8 cellular contexts compared by ENCODE assay signal in the genomic region with DNA sequence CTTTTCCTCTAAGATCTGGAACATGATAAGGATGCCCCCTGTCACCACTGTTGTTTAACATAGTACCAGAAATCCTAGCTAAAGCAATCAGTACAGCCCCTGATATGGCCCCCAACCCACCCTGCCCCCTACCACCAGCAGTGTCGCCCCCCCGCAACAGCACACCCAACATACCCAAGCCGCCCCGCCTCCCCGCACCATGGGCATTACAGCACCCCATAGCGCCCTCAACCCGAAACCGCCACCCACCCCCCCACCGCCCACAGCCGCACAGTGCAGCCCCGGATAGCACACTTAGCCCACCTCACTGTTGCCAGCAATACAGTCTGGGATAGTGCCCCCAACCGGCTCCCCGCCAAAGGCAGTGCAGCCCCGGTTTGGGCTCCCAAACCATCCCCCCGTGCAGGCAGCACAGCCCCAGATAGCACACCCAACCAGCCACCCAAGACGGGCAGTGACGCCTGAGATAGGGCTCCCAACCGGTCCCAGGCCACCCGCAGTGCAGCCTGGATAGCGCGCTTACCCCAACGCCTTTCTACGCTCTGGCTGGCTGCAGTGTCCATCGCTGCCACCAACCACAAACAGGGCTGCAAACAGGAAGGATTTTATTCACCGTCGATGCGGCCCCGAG. TPM values are rescaled to one million over a fixed set of nuclear protein-coding genes. Genes with fewer than 3 reads are reported as not detected.
A peak's percentile ranks its signal among the peaks of the same experiment; 100 is the strongest.
DNase-seq lines count a peak whose midpoint lies in the region; ATAC-seq and TF ChIP-seq lines count a peak whose summit lies in the region.
"Not testable (repeated sequence)": the region's sequence is repeated elsewhere in the genome, so short reads cannot be mapped to it uniquely, and the experiment has no call there.

No MANE protein-coding gene starts in this region.

- H3K4me3 ChIP-seq in HCT116 (replicated peaks in 1 of 2; ENCODE audit: low read depth in 1 of 2, low read length in 2 of 2) (peak overlapping the region; percentile 61 to 71), PC-9 (peak overlapping the region; percentile 71), dorsolateral prefrontal cortex (peak overlapping the region; percentile 41 to 96 (median 83)), iPS DF 6.9 (ENCODE audit: low read length) (peak overlapping the region; percentile 77; the same call in 1 of the 2 replicates)

- not testable (repeated sequence) for TF ChIP-seq RAD21 in HCT116 (IDR thresholded peaks at IDR 0.05; ENCODE audit: low read depth)

- H4K20me1 ChIP-seq in HCT116 (ENCODE audit: insufficient read depth); PC-9 (ENCODE audit: insufficient read depth): not testable (repeated sequence)

- peak overlapping the region; percentile 85 to 87 for H3K4me3 Mint-ChIP-seq in CD14-positive monocyte
- peak overlapping the region; percentile 93 to 94 for H3K4me3 Mint-ChIP-seq in activated T-cell treated with anti-CD3 and anti-CD28 coated beads, Interleukin-2, amount 50 U/mL, for 72 hours
- peak overlapping the region; percentile 89 to 95 (median 94) for H3K4me3 Mint-ChIP-seq in naive B cell
- H3K4me3 Mint-ChIP-seq in stimulated activated naive CD8-positive, alpha-beta T cell treated with anti-CD3 and anti-CD28 coated beads, Interleukin-15, Interleukin-2, amounts not matched to agents 100 ng/mL and 50 ng/mL, for 24 hours: peak overlapping the region; percentile 86

- intact Hi-C loops in CD14-positive monocyte (cut with micrococcal nuclease); HCT116 (cut with micrococcal nuclease); PC-9 (cut with micrococcal nuclease; ENCODE audit: unreplicated experiment); dorsolateral prefrontal cortex (cut with DNase I): not testable (repeated sequence)

- not testable (repeated sequence) for H2AFZ ChIP-seq in HCT116 (ENCODE audit: low read depth, low read length, poor library complexity, severe bottlenecking)
- H2AFZ ChIP-seq in PC-9: peak overlapping the region; percentile 85

- H3K9me2 ChIP-seq in HCT116 (ENCODE audit: insufficient read depth); PC-9 (ENCODE audit: insufficient read depth): not testable (repeated sequence)

- H3K4me1 Mint-ChIP-seq in CD14-positive monocyte (peaks cover 22% of the 10 kb centered on the region), naive B cell (peaks cover 18 to 52% (median 43%) of the 10 kb centered on the region in 3 donors)
- peaks cover 29% of the 10 kb centered on the region for H3K4me1 Mint-ChIP-seq in activated T-cell treated with anti-CD3 and anti-CD28 coated beads, Interleukin-2, amount 50 U/mL, for 72 hours (ENCODE audit: low read depth)
- peaks cover 40% of the 10 kb centered on the region for H3K4me1 Mint-ChIP-seq in stimulated activated naive CD8-positive, alpha-beta T cell treated with anti-CD3 and anti-CD28 coated beads, Interleukin-15, Interleukin-2, amounts not matched to agents 100 ng/mL and 50 ng/mL, for 24 hours (ENCODE audit: low read depth)

- ATAC-seq in HCT116 (peak; percentile 33; the same call in 1 of the 2 replicates), naive B cell (ENCODE audit: low read depth in 2 of 2) (peak; percentile 23 to 29)
- ATAC-seq in activated T-cell treated with anti-CD3 and anti-CD28 coated beads, Interleukin-2, amount 50 U/mL, for 72 hours (replicated peaks in 1 of 2): peak; percentile 12 to 43

- H3K36me3 Mint-ChIP-seq in CD14-positive monocyte: peaks cover 12 to 19% of the 10 kb centered on the region in 2 donors
- not testable (repeated sequence) for H3K36me3 Mint-ChIP-seq in activated T-cell treated with anti-CD3 and anti-CD28 coated beads, Interleukin-2, amount 50 U/mL, for 72 hours (ENCODE audit: insufficient read depth in 2 of 2); naive B cell
- H3K36me3 Mint-ChIP-seq in stimulated activated naive CD8-positive, alpha-beta T cell treated with anti-CD3 and anti-CD28 coated beads, Interleukin-15, Interleukin-2, amounts not matched to agents 100 ng/mL and 50 ng/mL, for 24 hours (ENCODE audit: low read depth): peaks cover 15% of the 10 kb centered on the region

- TF ChIP-seq POLR2A in HCT116 (IDR thresholded peaks at IDR 0.05; ENCODE audit: borderline replicate concordance, extremely low read depth, insufficient read depth, insufficient read length): not testable (repeated sequence)

- no CpG with 5 or more reads among the region's 28 CpGs for WGBS in iPS DF 6.9 (ENCODE audit: insufficient coverage, insufficient read length)

- H3K9me3 Mint-ChIP-seq in CD14-positive monocyte; activated T-cell treated with anti-CD3 and anti-CD28 coated beads, Interleukin-2, amount 50 U/mL, for 72 hours; naive B cell; stimulated activated naive CD8-positive, alpha-beta T cell treated with anti-CD3 and anti-CD28 coated beads, Interleukin-15, Interleukin-2, amounts not matched to agents 100 ng/mL and 50 ng/mL, for 24 hours: not testable (repeated sequence)

- not testable (repeated sequence) for H3K4me1 ChIP-seq in HCT116 (ENCODE audit: control insufficient read depth in 1 of 2, insufficient read depth in 2 of 2, low read length in 2 of 2); PC-9 (replicated peaks; ENCODE audit: insufficient read depth); iPS DF 6.9 (ENCODE audit: control insufficient read depth, insufficient read depth, low read length)

- RAD21 ChIA-PET in HCT116 (lab: Charles Lee; ENCODE audit: low non-redundant PET in 1 of 2, low total read pairs in 2 of 2, uncharacterized antibody in 2 of 2, unreplicated experiment in 2 of 2): not testable (repeated sequence)

- peaks cover 33% of the 10 kb centered on the region for H3K79me2 ChIP-seq in HCT116 (ENCODE audit: insufficient read depth, low read length)
- H3K79me2 ChIP-seq in PC-9 (ENCODE audit: low read depth): peaks cover 20% of the 10 kb centered on the region; the same call in 1 of the 2 replicates

- CTCF ChIA-PET in HCT116 (lab: Charles Lee): interaction anchor here (1.0 kb wide), 1 partner anchor 62 kb away, joined by 3 read pairs; no protein-coding TSS in a partner anchor
- CTCF ChIA-PET in PC-9 (lab: Charles Lee): not testable (repeated sequence)

- peak overlapping the region; percentile 11 to 85 (median 77) for H3K27ac Mint-ChIP-seq in CD14-positive monocyte
- H3K27ac Mint-ChIP-seq in activated T-cell treated with anti-CD3 and anti-CD28 coated beads, Interleukin-2, amount 50 U/mL, for 72 hours: peak overlapping the region; percentile 92
- peak overlapping the region; percentile 20 to 85 (median 65) for H3K27ac Mint-ChIP-seq in naive B cell
- peak overlapping the region; percentile 72 for H3K27ac Mint-ChIP-seq in stimulated activated naive CD8-positive, alpha-beta T cell treated with anti-CD3 and anti-CD28 coated beads, Interleukin-15, Interleukin-2, amounts not matched to agents 100 ng/mL and 50 ng/mL, for 24 hours

- not testable (repeated sequence) for H3K27me3 Mint-ChIP-seq in CD14-positive monocyte (ENCODE audit: low read depth in 3 of 3); activated T-cell treated with anti-CD3 and anti-CD28 coated beads, Interleukin-2, amount 50 U/mL, for 72 hours (ENCODE audit: low read depth); naive B cell; stimulated activated naive CD8-positive, alpha-beta T cell treated with anti-CD3 and anti-CD28 coated beads, Interleukin-15, Interleukin-2, amounts not matched to agents 100 ng/mL and 50 ng/mL, for 24 hours

- POLR2A ChIA-PET in HCT116 (lab: Charles Lee); PC-9 (lab: Charles Lee; ENCODE audit: unreplicated experiment): not testable (repeated sequence)

- H3K27ac ChIP-seq in HCT116 (ENCODE audit: low read depth, low read length) (peak overlapping the region; percentile 68), dorsolateral prefrontal cortex (peak overlapping the region in 34 of 59 donors; percentile 21 to 90 (median 74))
- not testable (repeated sequence) for H3K27ac ChIP-seq in PC-9; iPS DF 6.9 (ENCODE audit: low read length)

- H3K27me3 ChIP-seq in HCT116 (ENCODE audit: insufficient read depth, low read length); PC-9 (ENCODE audit: insufficient read depth, low read depth); dorsolateral prefrontal cortex; iPS DF 6.9 (ENCODE audit: control insufficient read depth, insufficient read depth, low read length): not testable (repeated sequence)

- H3K9ac ChIP-seq in HCT116 (ENCODE audit: low read length): peak overlapping the region; percentile 71

- H3K36me3 ChIP-seq in HCT116 (ENCODE audit: control insufficient read depth in 1 of 2, insufficient read depth in 2 of 2, low read length in 2 of 2); PC-9 (ENCODE audit: low read depth); iPS DF 6.9 (ENCODE audit: control insufficient read depth, insufficient read depth, low read length): not testable (repeated sequence)

- not testable (repeated sequence) for H3K9me3 ChIP-seq in HCT116 (ENCODE audit: control insufficient read depth in 1 of 2, insufficient read depth in 1 of 2, low read depth in 1 of 2, low read length in 2 of 2); PC-9 (ENCODE audit: insufficient read depth, low read depth); iPS DF 6.9 (ENCODE audit: control insufficient read depth, insufficient read depth, low read length)

- DNase-seq in CD14-positive monocyte (ENCODE audit: low spot score); HCT116 (ENCODE audit: low read depth, low spot score); PC-9; iPS DF 6.9 (ENCODE audit: low read depth, low spot score): not testable (repeated sequence)
- peak in 1 of 2 donors; percentile 22 for DNase-seq in activated T-cell treated with anti-CD3 and anti-CD28 coated beads, Interleukin-2, amount 50 U/mL, for 72 hours
- DNase-seq in dorsolateral prefrontal cortex: peak in 1 of 10 donors; percentile 5
- peak; percentile 9 for DNase-seq in naive B cell

- not testable (repeated sequence) for H3F3A ChIP-seq in PC-9 (ENCODE audit: insufficient read depth, low read depth)

- H3K4me2 ChIP-seq in HCT116 (ENCODE audit: low read length) (peak overlapping the region; percentile 71), PC-9 (peak overlapping the region; percentile 68)

- not testable (repeated sequence) for BruUV-seq in HCT116 (replicated peaks; lab: Mats Ljungman, UMichigan); PC-9 (replicated peaks; lab: Mats Ljungman, UMichigan)

- TF ChIP-seq CTCF in CD14-positive monocyte (IDR thresholded peaks at IDR 0.05); HCT116 (IDR thresholded peaks at IDR 0.05 in 2 of 3, conservative IDR thresholded peaks at IDR 0.05 in 1 of 3; ENCODE audit: borderline replicate concordance in 1 of 3, insufficient read depth in 1 of 3, low read depth in 2 of 3, low read length in 2 of 3); PC-9 (conservative IDR thresholded peaks at IDR 0.05); dorsolateral prefrontal cortex (IDR thresholded peaks at IDR 0.05 in 54 of 56, conservative IDR thresholded peaks at IDR 0.05 in 2 of 56; ENCODE audit: low read depth in 1 of 56, partially characterized antibody in 56 of 56): not testable (repeated sequence)

RNA-seq across cellular contexts. Expression of a gene that starts 52.7 kb away (rescaled TPM):
- polyA plus RNA-seq in CD14-positive monocyte: not detected
- not detected for total RNA-seq in HCT116 (2021; ENCODE audit: unreplicated experiment)
- not detected in 2 replicates for polyA plus RNA-seq in HCT116 (2012)
- not detected in 2 replicates for total RNA-seq in PC-9 (2021)
- total RNA-seq in activated T-cell treated with anti-CD3 and anti-CD28 coated beads, Interleukin-2, amount 50 U/mL, for 72 hours: not detected
- total RNA-seq in dorsolateral prefrontal cortex: not detected
- 10 to 100 TPM in 2 of 6 donors, 1 to 10 TPM in 4; 1.2 to 23.1 (median 5.9) TPM for polyA plus RNA-seq in naive B cell (ENCODE audit: low read depth in 6 of 6)
